ENCODE assay signal across 14 cellular contexts in the genomic region with DNA sequence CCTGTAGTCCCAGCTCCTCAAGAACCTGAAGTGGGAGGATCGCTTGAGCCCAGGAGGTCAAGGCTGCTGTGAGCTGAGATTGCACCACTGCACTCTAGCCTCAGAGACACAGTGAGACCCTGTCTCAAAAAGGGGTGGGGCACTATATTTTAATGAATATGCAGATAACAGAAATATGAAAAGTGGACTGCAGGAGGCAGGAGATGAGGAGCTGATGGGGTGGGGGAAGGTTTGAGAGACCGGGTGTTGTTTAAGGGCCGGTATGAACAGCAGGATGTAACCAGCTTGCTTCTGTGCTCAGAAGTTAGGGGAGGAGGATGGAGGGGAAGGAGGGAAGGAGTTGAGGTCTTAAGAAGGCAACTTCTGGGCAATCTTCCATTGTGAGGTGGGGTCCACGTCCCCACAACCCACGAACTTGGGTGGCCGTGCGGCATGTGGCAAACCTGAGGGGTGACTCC. TPM values are rescaled to one million over a fixed set of nuclear protein-coding genes. Genes with fewer than 3 reads are reported as not detected.
DNase-seq lines count a peak whose midpoint lies in the region; ATAC-seq, FAIRE-seq and TF ChIP-seq lines count a peak whose summit lies in the region.
"Had no signal": no experiment of that assay in that cellular context is flagged by ENCODE, and none has a peak within 500 bp of the region (broad histone marks: within the 10 kb centered on the region; RNA-seq: fewer than 3 reads in every experiment).

No MANE protein-coding gene starts in this region.

- no peaks in the 10 kb centered on the region for H3K9me1 ChIP-seq in IMR-90 (ENCODE audit: insufficient read depth, low read length)

- H2AK5ac ChIP-seq in IMR-90 (ENCODE audit: low read depth, low read length) (no peak overlapping the region), neuronal stem cell (ENCODE audit: low read depth, low read length) (peak overlapping the region; percentile 7)

- peak overlapping the region; percentile 85 for H2AFZ ChIP-seq in IMR-90 (replicated peaks; ENCODE audit: low read length, poor library complexity)
- no peak overlapping the region for H2AFZ ChIP-seq in neuronal stem cell (ENCODE audit: low read length)

- no peak overlapping the region for H3K4me3 ChIP-seq in IMR-90 (ENCODE audit: insufficient read depth, low read depth, low read length)
- no peak overlapping the region for H3K4me3 ChIP-seq in neuronal stem cell (ENCODE audit: low read length in 2 of 2)

- H3K79me1 ChIP-seq in IMR-90 (ENCODE audit: low read depth in 1 of 2, low read length in 2 of 2), result 0 out of 4 replicates have a peak, but pooled peaks cover 0 to 2% of the 10 kb centered on the region in 2 experiments
- peaks cover 13% of the 10 kb centered on the region for H3K79me1 ChIP-seq in neuronal stem cell (ENCODE audit: low read depth, low read length)

- H3K9me3 Mint-ChIP-seq in activated CD4-positive, alpha-beta T cell treated with anti-CD3 and anti-CD28 coated beads for 36 hours (ENCODE audit: low read depth), result no peaks in the 10 kb centered on the region
- H3K9me3 Mint-ChIP-seq in effector memory CD8-positive, alpha-beta T cell, result no peaks in the 10 kb centered on the region

- H3K36me3 ChIP-seq in IMR-90 (ENCODE audit: control insufficient read depth, insufficient read depth, low read length), result peaks cover 10% of the 10 kb centered on the region; the same call in 1 of the 2 replicates
- peaks cover 13 to 18% of the 10 kb centered on the region in 2 donors for H3K36me3 ChIP-seq in neuronal stem cell (replicated peaks in 1 of 2; ENCODE audit: control insufficient read depth in 2 of 2, insufficient read depth in 2 of 2, low read length in 2 of 2)
- H3K36me3 ChIP-seq: neutrophil had no signal

- no peak for DNase-seq in activated CD4-positive, alpha-beta T cell treated with anti-CD3 and anti-CD28 coated beads for 36 hours
- no peak for DNase-seq in activated CD4-positive, alpha-beta T cell treated with anti-CD3 and anti-CD28 coated beads, Interleukin-2, amount 50 U/mL, for 48 hours
- DNase-seq in IMR-90 (no peak), neuronal stem cell (ENCODE audit: low spot score) (no peak), HTR-8/SVneo (ENCODE audit: insufficient read length, low spot score) (no peak)
- no peak for DNase-seq in effector memory CD8-positive, alpha-beta T cell
- DNase-seq: DMS153, foreskin melanocyte, OCI-M1 had no signal

- no peak overlapping the region for H2BK15ac ChIP-seq in IMR-90 (ENCODE audit: low read depth, low read length)
- no peak overlapping the region for H2BK15ac ChIP-seq in neuronal stem cell (ENCODE audit: low read length)

- H3K4me3 Mint-ChIP-seq in activated CD4-positive, alpha-beta T cell treated with anti-CD3 and anti-CD28 coated beads for 36 hours, result peak overlapping the region; percentile 67
- peak overlapping the region; percentile 78 to 79 for H3K4me3 Mint-ChIP-seq in effector memory CD8-positive, alpha-beta T cell

- no peak overlapping the region for H3K56ac ChIP-seq in IMR-90 (ENCODE audit: extremely low read depth, insufficient read depth, low read length)

- no peak for TF ChIP-seq POLR2A in IMR-90 (IDR thresholded peaks at IDR 0.05; ENCODE audit: low read depth, low read length)

- H4K91ac ChIP-seq in IMR-90 (ENCODE audit: insufficient read depth, low read depth, low read length) (no peak overlapping the region), neuronal stem cell (ENCODE audit: low read depth, low read length, poor library complexity) (no peak overlapping the region)

- no peak overlapping the region for H3K9ac ChIP-seq in IMR-90 (ENCODE audit: low read depth, low read length)
- peak overlapping the region; percentile 27 for H3K9ac ChIP-seq in neuronal stem cell (ENCODE audit: low read depth, low read length, poor library complexity)

- no peak overlapping the region for H3K27ac Mint-ChIP-seq in activated CD4-positive, alpha-beta T cell treated with anti-CD3 and anti-CD28 coated beads for 36 hours
- no peak overlapping the region for H3K27ac Mint-ChIP-seq in effector memory CD8-positive, alpha-beta T cell

- H2BK12ac ChIP-seq in neuronal stem cell (ENCODE audit: low read length), result peak overlapping the region; percentile 3

- H3K27me3 ChIP-seq in IMR-90 (ENCODE audit: control insufficient read depth, insufficient read depth, low read length), result peaks cover 17% of the 10 kb centered on the region
- H3K27me3 ChIP-seq in neuronal stem cell (ENCODE audit: control insufficient read depth in 3 of 3, insufficient read depth in 3 of 3, low read depth in 1 of 3, low read length in 3 of 3), result no peaks in the 10 kb centered on the region

- H2BK5ac ChIP-seq in IMR-90 (ENCODE audit: low read depth, low read length, poor library complexity, severe bottlenecking), result no peak overlapping the region
- no peak overlapping the region for H2BK5ac ChIP-seq in neuronal stem cell (ENCODE audit: low read length)

- FAIRE-seq in HTR-8/SVneo (lab: Jason Lieb, UNC), result no peak
- FAIRE-seq: kidney had no signal

- BruUV-seq in IMR-90 (replicated peaks; lab: Mats Ljungman, UMichigan), result no TSS peak

- no peak overlapping the region for H4K5ac ChIP-seq in IMR-90 (ENCODE audit: low read depth, low read length)

- H3K4ac ChIP-seq in IMR-90 (ENCODE audit: low read depth, low read length), result no peak overlapping the region
- no peak overlapping the region for H3K4ac ChIP-seq in neuronal stem cell (ENCODE audit: low read length)

- no peak for TF ChIP-seq RAD21 in IMR-90 (IDR thresholded peaks at IDR 0.05; ENCODE audit: low read length)

- H3K27me3 Mint-ChIP-seq in activated CD4-positive, alpha-beta T cell treated with anti-CD3 and anti-CD28 coated beads for 36 hours, result peaks cover 20% of the 10 kb centered on the region
- peaks cover 24 to 68% of the 10 kb centered on the region in 2 donors for H3K27me3 Mint-ChIP-seq in effector memory CD8-positive, alpha-beta T cell

- H3K14ac ChIP-seq in IMR-90 (replicated peaks; ENCODE audit: low read depth, low read length), result no peak overlapping the region
- no peak overlapping the region for H3K14ac ChIP-seq in neuronal stem cell (ENCODE audit: low read length)

- H3K23ac ChIP-seq in IMR-90 (ENCODE audit: low read depth, low read length) (peak overlapping the region; percentile 89), neuronal stem cell (ENCODE audit: low read depth, low read length, poor library complexity) (peak overlapping the region; percentile 32)

- CTCF ChIA-PET in activated CD4-positive, alpha-beta T cell treated with anti-CD3 and anti-CD28 coated beads for 36 hours (lab: Charles Lee), result interaction anchor here (0.6 to 1.7 kb wide), 6 partner anchors 9 to 161 kb away, joined by 3 to 4 read pairs (median 4); a partner anchor contains a TSS
- CTCF ChIA-PET in IMR-90 (lab: Yijun Ruan, JAX), result interaction anchor here (1.3 kb wide), 1 partner anchor 81 kb away, joined by 3 read pairs; no protein-coding TSS in a partner anchor

- 17% methylated on average over 2 of the region's 7 CpGs; no CpG with 5 or more reads in 1 of the 2 experiments for WGBS in IMR-90 (ENCODE audit: extremely low coverage in 2 of 2, insufficient read length in 1 of 2), 2 experiments
- no CpG with 5 or more reads among the region's 7 CpGs for WGBS in neuronal stem cell (ENCODE audit: extremely low coverage in 2 of 2, insufficient read length in 2 of 2, insufficient replicate concordance in 1 of 2), 2 donors

- H3K27ac ChIP-seq in IMR-90 (ENCODE audit: insufficient read depth, low read length) (no peak overlapping the region), neuronal stem cell (replicated peaks; ENCODE audit: low read length) (no peak overlapping the region)
- H3K27ac ChIP-seq: neutrophil had no signal

- TF ChIP-seq CTCF in IMR-90 (conservative IDR thresholded peaks at IDR 0.05; ENCODE audit: low read depth, low read length), result no peak

- ATAC-seq in activated CD4-positive, alpha-beta T cell treated with anti-CD3 and anti-CD28 coated beads for 36 hours, result no peak
- ATAC-seq in IMR-90 (ENCODE audit: low read depth), result no peak
- no peak for ATAC-seq in effector memory CD8-positive, alpha-beta T cell (replicated peaks)
- no peak for ATAC-seq in HG02588 (IDR thresholded peaks at IDR 0.05; ENCODE audit: unreplicated experiment)
- ATAC-seq in GM19324 (IDR thresholded peaks at IDR 0.05; ENCODE audit: low FRiP score, unreplicated experiment), result no peak

- intact Hi-C loops in activated CD4-positive, alpha-beta T cell treated with anti-CD3 and anti-CD28 coated beads for 36 hours (cut with DNase I, micrococcal nuclease), result no loop called here
- intact Hi-C loops in IMR-90 (cut with micrococcal nuclease), result loop anchor here (10.0 kb wide), 1 partner anchor 77 kb away; a partner anchor contains a TSS

- in situ Hi-C loops in IMR-90 (cut with MboI; ENCODE audit: low sequenced_read_pairs), result no loop called here

- H4K20me1 ChIP-seq in IMR-90 (ENCODE audit: insufficient read depth, low read length), result peaks cover 13% of the 10 kb centered on the region; the same call in 1 of the 2 replicates

- no peak overlapping the region for H2BK20ac ChIP-seq in IMR-90 (ENCODE audit: low read depth, low read length)

- H3K9me3 ChIP-seq in IMR-90 (ENCODE audit: control insufficient read depth, insufficient read depth, low read length), result no peaks in the 10 kb centered on the region
- H3K9me3 ChIP-seq in neuronal stem cell (replicated peaks in 1 of 2; ENCODE audit: control insufficient read depth in 2 of 2, insufficient read depth in 1 of 2, low read depth in 1 of 2, low read length in 2 of 2), result peaks cover 5 to 7% of the 10 kb centered on the region in 2 donors
- H3K9me3 ChIP-seq: neutrophil had no signal

- H3K4me1 Mint-ChIP-seq in activated CD4-positive, alpha-beta T cell treated with anti-CD3 and anti-CD28 coated beads for 36 hours, result peaks cover 10% of the 10 kb centered on the region
- peaks cover 24 to 26% of the 10 kb centered on the region in 2 donors for H3K4me1 Mint-ChIP-seq in effector memory CD8-positive, alpha-beta T cell (ENCODE audit: low read depth in 2 of 2)

- H4K8ac ChIP-seq in IMR-90 (ENCODE audit: low read depth in 2 of 2, low read length in 2 of 2) (no peak overlapping the region), neuronal stem cell (ENCODE audit: low read depth, low read length) (no peak overlapping the region)

- H3K4me2 ChIP-seq in IMR-90 (ENCODE audit: low read depth, low read length) (no peak overlapping the region), neuronal stem cell (ENCODE audit: insufficient read depth, low read length, poor library complexity, severe bottlenecking) (peak overlapping the region; percentile 58)

- H2BK120ac ChIP-seq in IMR-90 (ENCODE audit: low read depth, low read length), result no peak overlapping the region
- H2BK120ac ChIP-seq in neuronal stem cell (ENCODE audit: low read depth, low read length), result no peak overlapping the region

- no peak overlapping the region for H3K18ac ChIP-seq in IMR-90 (ENCODE audit: low read depth, low read length)
- peak overlapping the region; percentile 97 for H3K18ac ChIP-seq in neuronal stem cell (ENCODE audit: low read length)

- H3K36me3 Mint-ChIP-seq in activated CD4-positive, alpha-beta T cell treated with anti-CD3 and anti-CD28 coated beads for 36 hours (ENCODE audit: low read depth), result no peaks in the 10 kb centered on the region
- no peaks in the 10 kb centered on the region for H3K36me3 Mint-ChIP-seq in effector memory CD8-positive, alpha-beta T cell (ENCODE audit: insufficient read depth)

- POLR2A ChIA-PET in activated CD4-positive, alpha-beta T cell treated with anti-CD3 and anti-CD28 coated beads for 36 hours (lab: Charles Lee), result interaction anchor here (0.6 kb wide), 1 partner anchor 51 kb away, joined by 3 read pairs; no protein-coding TSS in a partner anchor
- POLR2A ChIA-PET in IMR-90 (lab: Charles Lee; ENCODE audit: unreplicated experiment), result no interaction called here

- no peak overlapping the region for H2AK9ac ChIP-seq in IMR-90 (replicated peaks; ENCODE audit: low read depth, low read length, poor library complexity)

- dilution Hi-C loops in IMR-90 (cut with HindIII; ENCODE audit: low sequenced_read_pairs, unreplicated experiment), result no loop called here

- H3K4me1 ChIP-seq in IMR-90 (ENCODE audit: control insufficient read depth, insufficient read depth, low read length) (peaks cover 7% of the 10 kb centered on the region), neuronal stem cell (ENCODE audit: control insufficient read depth in 2 of 2, insufficient read depth in 1 of 2, low read depth in 1 of 2, low read length in 2 of 2) (peaks cover 11% of the 10 kb centered on the region in 2 donors)

RNA-seq across cellular contexts. Expression of a gene that starts 1.3 kb away (rescaled TPM):
- total RNA-seq in activated CD4-positive, alpha-beta T cell treated with anti-CD3 and anti-CD28 coated beads for 36 hours, result 1 to 10 TPM; 3.8 to 6.6 TPM
- 5.2 and 6.1 TPM in 2 replicates for total RNA-seq in IMR-90 (2012; rRNA removed)
- 38.6 and 45.4 TPM in 2 replicates for polyA plus RNA-seq in IMR-90 (2012; rRNA removed)
- polyA plus RNA-seq in IMR-90 (2012; cell fraction: cytosol; rRNA removed), result 23.3 and 32.7 TPM in 2 replicates
- 324 and 637 TPM in 2 replicates for polyA plus RNA-seq in IMR-90 (2012; cell fraction: nucleus; rRNA removed; ENCODE audit: low replicate concordance)
- polyA plus RNA-seq in neuronal stem cell (2013, experiment 1 of 2), result 87.0 TPM
- polyA plus RNA-seq in neuronal stem cell (2013, experiment 2 of 2), result 87.3 TPM

RNA-seq across cellular contexts. Expression of a gene that starts 26.0 kb away (rescaled TPM):
- under 1 TPM; 0.07 to 0.18 TPM for total RNA-seq in activated CD4-positive, alpha-beta T cell treated with anti-CD3 and anti-CD28 coated beads for 36 hours
- 1.4 and 2.2 TPM in 2 replicates for total RNA-seq in IMR-90 (2012; rRNA removed)
- polyA plus RNA-seq in IMR-90 (2012; rRNA removed), result 1.5 and 2.6 TPM in 2 replicates
- polyA plus RNA-seq in IMR-90 (2012; cell fraction: cytosol; rRNA removed), result 2.0 TPM in 2 replicates
- polyA plus RNA-seq in IMR-90 (2012; cell fraction: nucleus; rRNA removed; ENCODE audit: low replicate concordance), result 2.4 and 8.5 TPM in 2 replicates
- 0.40 TPM for polyA plus RNA-seq in neuronal stem cell (2013, experiment 1 of 2)
- polyA plus RNA-seq in neuronal stem cell (2013, experiment 2 of 2), result 0.40 TPM
- total RNA-seq: A673 had no signal

RNA-seq across cellular contexts. Expression of a gene that starts 46.8 kb away (rescaled TPM):
- total RNA-seq in activated CD4-positive, alpha-beta T cell treated with anti-CD3 and anti-CD28 coated beads for 36 hours, result 10 to 100 TPM; 33.0 to 34.9 TPM
- 9.4 and 10.9 TPM in 2 replicates for total RNA-seq in IMR-90 (2012; rRNA removed)
- 27.6 and 33.8 TPM in 2 replicates for polyA plus RNA-seq in IMR-90 (2012; rRNA removed)
- polyA plus RNA-seq in IMR-90 (2012; cell fraction: cytosol; rRNA removed), result 42.2 and 46.1 TPM in 2 replicates
- 45.4 and 109 TPM in 2 replicates for polyA plus RNA-seq in IMR-90 (2012; cell fraction: nucleus; rRNA removed; ENCODE audit: low replicate concordance)
- 15.1 TPM for polyA plus RNA-seq in neuronal stem cell (2013, experiment 1 of 2)
- 13.4 TPM for polyA plus RNA-seq in neuronal stem cell (2013, experiment 2 of 2)

RNA-seq across cellular contexts. Expression of a gene that starts 47.3 kb away (rescaled TPM):
- total RNA-seq in activated CD4-positive, alpha-beta T cell treated with anti-CD3 and anti-CD28 coated beads for 36 hours, result 100 to 1,000 TPM in 1 of 2 experiments, 10 to 100 TPM in 1; 77.5 to 122 TPM
- total RNA-seq in IMR-90 (2012; rRNA removed), result 40.9 and 52.5 TPM in 2 replicates
- 906 and 1,008 TPM in 2 replicates for polyA plus RNA-seq in IMR-90 (2012; rRNA removed)
- polyA plus RNA-seq in IMR-90 (2012; cell fraction: cytosol; rRNA removed), result 803 and 1,768 TPM in 2 replicates
- 153 and 347 TPM in 2 replicates for polyA plus RNA-seq in IMR-90 (2012; cell fraction: nucleus; rRNA removed; ENCODE audit: low replicate concordance)
- polyA plus RNA-seq in neuronal stem cell (2013, experiment 1 of 2), result 629 TPM
- 604 TPM for polyA plus RNA-seq in neuronal stem cell (2013, experiment 2 of 2)

RNA-seq across cellular contexts. Expression of a gene that starts 54.1 kb away (rescaled TPM):
- 100 to 1,000 TPM; 248 to 285 TPM for total RNA-seq in activated CD4-positive, alpha-beta T cell treated with anti-CD3 and anti-CD28 coated beads for 36 hours
- 14.4 and 24.2 TPM in 2 replicates for total RNA-seq in IMR-90 (2012; rRNA removed)
- 67.5 and 68.9 TPM in 2 replicates for polyA plus RNA-seq in IMR-90 (2012; rRNA removed)
- 54.7 and 163 TPM in 2 replicates for polyA plus RNA-seq in IMR-90 (2012; cell fraction: cytosol; rRNA removed)
- 25.1 and 28.0 TPM in 2 replicates for polyA plus RNA-seq in IMR-90 (2012; cell fraction: nucleus; rRNA removed; ENCODE audit: low replicate concordance)
- 171 TPM for polyA plus RNA-seq in neuronal stem cell (2013, experiment 1 of 2)
- 162 TPM for polyA plus RNA-seq in neuronal stem cell (2013, experiment 2 of 2)
